Comparison of ENCODE assay signal across 23 cellular contexts in the genomic region with DNA sequence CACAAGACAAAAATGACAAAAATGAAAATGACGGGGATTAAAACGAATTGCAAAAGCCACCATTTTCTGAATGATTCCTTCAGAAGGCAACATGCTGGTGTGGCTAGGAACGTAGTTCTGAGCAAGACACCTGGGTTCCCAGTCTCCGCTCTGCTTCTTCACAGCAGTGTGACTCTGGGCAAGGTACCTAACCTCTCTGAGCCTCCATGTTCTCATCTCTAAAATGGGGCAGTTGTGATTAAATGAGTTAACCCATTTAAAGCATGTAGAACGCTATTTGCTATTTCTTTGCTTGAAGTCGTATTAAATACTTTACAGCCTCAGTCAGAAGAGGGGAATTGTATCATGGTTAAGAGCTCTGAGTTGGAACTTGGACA. TPM values are rescaled to one million over a fixed set of nuclear protein-coding genes. Genes with fewer than 3 reads are reported as not detected.
A peak's percentile ranks its signal among the peaks of the same experiment; 100 is the strongest.
DNase-seq lines count a peak whose midpoint lies in the region; ATAC-seq and TF ChIP-seq lines count a peak whose summit lies in the region.
"Had no signal": no experiment of that assay in that cellular context is flagged by ENCODE, and none has a peak within 500 bp of the region (broad histone marks: within the 10 kb centered on the region; RNA-seq: fewer than 3 reads in every experiment).

No MANE protein-coding gene starts in this region.

- no peaks in the 10 kb centered on the region for H3K79me2 ChIP-seq in mesendoderm (ENCODE audit: control insufficient read depth, insufficient read depth, low read length)
- no peaks in the 10 kb centered on the region for H3K79me2 ChIP-seq in MM.1S (ENCODE audit: low read length)

- H3K56ac ChIP-seq in mesendoderm (ENCODE audit: low read length), result peak overlapping the region; percentile 43

- H3K23ac ChIP-seq in mesendoderm (ENCODE audit: low read length), result no peak overlapping the region

- H2AFZ ChIP-seq in MM.1S (ENCODE audit: low read length), result no peak overlapping the region

- peaks cover 64% of the 10 kb centered on the region for H3K4me1 Mint-ChIP-seq in T-helper 2 cell treated with Interferon-gamma antibody and Interleukin-4, amounts not matched to agents 5 μg/mL and 100 μg/mL, for 36 hours (ENCODE audit: low read depth)
- H3K4me1 Mint-ChIP-seq in CD4-positive, alpha-beta T cell (ENCODE audit: low read depth), result peaks cover 17% of the 10 kb centered on the region
- H3K4me1 Mint-ChIP-seq in activated CD8-positive, alpha-beta T cell treated with anti-CD3 and anti-CD28 coated beads for 36 hours (ENCODE audit: low read depth), result peaks cover 64% of the 10 kb centered on the region

- no peak overlapping the region for H3K4me3 ChIP-seq in mesendoderm (ENCODE audit: low read length)
- H3K4me3 ChIP-seq in MM.1S (ENCODE audit: low read length), result no peak overlapping the region
- H3K4me3 ChIP-seq: dorsolateral prefrontal cortex, psoas muscle had no signal

- H3K9me3 ChIP-seq in CD4-positive, alpha-beta T cell (ENCODE audit: control insufficient read depth, low read length), result no peaks in the 10 kb centered on the region
- no peaks in the 10 kb centered on the region for H3K9me3 ChIP-seq in MM.1S (replicated peaks; ENCODE audit: insufficient read depth, low read length)
- H3K9me3 ChIP-seq: psoas muscle had no signal

- H3K4me1 ChIP-seq in mesendoderm (ENCODE audit: control insufficient read depth, low read depth, low read length) (peaks cover 23% of the 10 kb centered on the region), MM.1S (ENCODE audit: low read length) (no peaks in the 10 kb centered on the region)
- H3K4me1 ChIP-seq: psoas muscle had no signal

- peak overlapping the region; percentile 52 for H2BK5ac ChIP-seq in mesendoderm (ENCODE audit: low read length)

- H3K27ac Mint-ChIP-seq in T-helper 2 cell treated with Interferon-gamma antibody and Interleukin-4, amounts not matched to agents 5 μg/mL and 100 μg/mL, for 36 hours, result peak overlapping the region; percentile 73
- H3K27ac Mint-ChIP-seq in CD4-positive, alpha-beta T cell, result peak overlapping the region; percentile 53
- peak overlapping the region; percentile 83 for H3K27ac Mint-ChIP-seq in activated CD8-positive, alpha-beta T cell treated with anti-CD3 and anti-CD28 coated beads for 36 hours

- H3K4me3 Mint-ChIP-seq in T-helper 2 cell treated with Interferon-gamma antibody and Interleukin-4, amounts not matched to agents 5 μg/mL and 100 μg/mL, for 36 hours, result peak overlapping the region; percentile 51
- H3K4me3 Mint-ChIP-seq in CD4-positive, alpha-beta T cell, result no peak overlapping the region
- peak overlapping the region; percentile 28 for H3K4me3 Mint-ChIP-seq in activated CD8-positive, alpha-beta T cell treated with anti-CD3 and anti-CD28 coated beads for 36 hours
- H3K4me3 Mint-ChIP-seq: activated naive CD8-positive, alpha-beta T cell; H9 had no signal

- intact Hi-C loops in CD4-positive, alpha-beta T cell (cut with DNase I, micrococcal nuclease), result no loop called here
- intact Hi-C loops in activated CD8-positive, alpha-beta T cell treated with anti-CD3 and anti-CD28 coated beads for 36 hours (cut with micrococcal nuclease), result no loop called here

- POLR2A ChIA-PET in CD4-positive, alpha-beta T cell (lab: Charles Lee), result no interaction called here
- POLR2A ChIA-PET in activated CD8-positive, alpha-beta T cell treated with anti-CD3 and anti-CD28 coated beads for 36 hours (lab: Charles Lee), result interaction anchor here (1.3 to 6.5 kb wide), 3 partner anchors 9 to 24 kb away, joined by 4 to 74 read pairs (median 23); partner anchors contain the start of gene BHLHE40

- no peaks in the 10 kb centered on the region for H4K20me1 ChIP-seq in MM.1S (ENCODE audit: insufficient read depth, low read length)

- CTCF ChIA-PET in CD4-positive, alpha-beta T cell (lab: Charles Lee), result interaction anchor here (0.7 to 1.0 kb wide), 2 partner anchors 9 to 23 kb away, joined by 3 read pairs; no protein-coding TSS in a partner anchor
- CTCF ChIA-PET in activated CD8-positive, alpha-beta T cell treated with anti-CD3 and anti-CD28 coated beads for 36 hours (lab: Charles Lee), result interaction anchor here (1.3 to 4.0 kb wide), 3 partner anchors 13 to 22 kb away, joined by 3 to 15 read pairs (median 11); no protein-coding TSS in a partner anchor

- H3K27ac ChIP-seq in CD4-positive, alpha-beta T cell (ENCODE audit: low read depth, low read length), result no peak overlapping the region
- peak overlapping the region; percentile 68 for H3K27ac ChIP-seq in mesendoderm (ENCODE audit: low read depth, low read length)
- no peak overlapping the region for H3K27ac ChIP-seq in MM.1S (ENCODE audit: low read length)
- H3K27ac ChIP-seq: dorsolateral prefrontal cortex, psoas muscle, WERI-Rb-1 had no signal

- H3K18ac ChIP-seq in mesendoderm (ENCODE audit: low read length), result peak overlapping the region; percentile 70

- H2BK120ac ChIP-seq in mesendoderm (ENCODE audit: low read depth, low read length), result peak overlapping the region; percentile 16

- H3K36me3 ChIP-seq in mesendoderm (ENCODE audit: control insufficient read depth, insufficient read depth, low read length), result no peaks in the 10 kb centered on the region
- no peaks in the 10 kb centered on the region for H3K36me3 ChIP-seq in MM.1S (replicated peaks; ENCODE audit: insufficient read depth, low read length)
- H3K36me3 ChIP-seq: WERI-Rb-1 had no signal

- H3K27me3 ChIP-seq in CD4-positive, alpha-beta T cell (ENCODE audit: control insufficient read depth, insufficient read depth, low read length), result no peaks in the 10 kb centered on the region
- H3K27me3 ChIP-seq in mesendoderm (ENCODE audit: insufficient read depth, low read length, poor library complexity) (no peaks in the 10 kb centered on the region), MM.1S (replicated peaks; ENCODE audit: insufficient read depth, low read length) (no peaks in the 10 kb centered on the region)
- H3K27me3 ChIP-seq: dorsolateral prefrontal cortex had no signal

- TF ChIP-seq CTCF in CD4-positive, alpha-beta T cell (IDR thresholded peaks at IDR 0.05), result no peak
- no peak for TF ChIP-seq CTCF in activated CD8-positive, alpha-beta T cell treated with anti-CD3 and anti-CD28 coated beads for 36 hours (IDR thresholded peaks at IDR 0.05)
- no peak for TF ChIP-seq CTCF in MM.1S (IDR thresholded peaks at IDR 0.05; ENCODE audit: low read length)

- no peak overlapping the region for H2BK15ac ChIP-seq in mesendoderm (replicated peaks; ENCODE audit: low read depth)

- no peaks in the 10 kb centered on the region for H3F3A ChIP-seq in MM.1S (ENCODE audit: insufficient read depth, low read length)

- no peaks in the 10 kb centered on the region for H3K9me3 Mint-ChIP-seq in T-helper 2 cell treated with Interferon-gamma antibody and Interleukin-4, amounts not matched to agents 5 μg/mL and 100 μg/mL, for 36 hours
- H3K9me3 Mint-ChIP-seq in CD4-positive, alpha-beta T cell, result no peaks in the 10 kb centered on the region
- no peaks in the 10 kb centered on the region for H3K9me3 Mint-ChIP-seq in activated CD8-positive, alpha-beta T cell treated with anti-CD3 and anti-CD28 coated beads for 36 hours
- H3K9me3 Mint-ChIP-seq: H9 had no signal

- H3K4me2 ChIP-seq in mesendoderm (ENCODE audit: low read length) (no peak overlapping the region), MM.1S (ENCODE audit: low read depth, low read length) (no peak overlapping the region)

- no peaks in the 10 kb centered on the region for H3K36me3 Mint-ChIP-seq in T-helper 2 cell treated with Interferon-gamma antibody and Interleukin-4, amounts not matched to agents 5 μg/mL and 100 μg/mL, for 36 hours (ENCODE audit: low read depth)
- no peaks in the 10 kb centered on the region for H3K36me3 Mint-ChIP-seq in CD4-positive, alpha-beta T cell (ENCODE audit: low read depth)
- no peaks in the 10 kb centered on the region for H3K36me3 Mint-ChIP-seq in activated CD8-positive, alpha-beta T cell treated with anti-CD3 and anti-CD28 coated beads for 36 hours (ENCODE audit: low read depth)
- H3K36me3 Mint-ChIP-seq: activated naive CD8-positive, alpha-beta T cell had no signal

- no peak overlapping the region for H4K8ac ChIP-seq in mesendoderm (ENCODE audit: low read depth, low read length)

- no peak for DNase-seq in T-helper 2 cell treated with Interferon-gamma antibody and Interleukin-4, amounts not matched to agents 5 μg/mL and 100 μg/mL, for 36 hours (ENCODE audit: low spot score)
- no peak for DNase-seq in T-helper 2 cell
- DNase-seq in CD4-positive, alpha-beta T cell, result no peak
- no peak for DNase-seq in activated CD8-positive, alpha-beta T cell treated with anti-CD3 and anti-CD28 coated beads for 36 hours
- no peak for DNase-seq in mesendoderm
- DNase-seq in MM.1S, result no peak
- DNase-seq in HuH-7 (ENCODE audit: low spot score), result no peak
- DNase-seq: 8988T, AML-193, cerebellar nuclear complex, dorsolateral prefrontal cortex, H9, head of caudate nucleus, kidney glomerular epithelial cell, NCI-H1092, NCI-H1930, NCI-H2227 treated with DMSO at 0.1 percent for 48 hours, nucleus accumbens, psoas muscle, substantia nigra, WERI-Rb-1 had no signal

- no peak overlapping the region for H4K5ac ChIP-seq in mesendoderm (ENCODE audit: low read length)

- H2AK5ac ChIP-seq in mesendoderm (ENCODE audit: low read length), result peak overlapping the region; percentile 77

- peak overlapping the region; percentile 63 for H3K4ac ChIP-seq in mesendoderm (ENCODE audit: low read depth, low read length)

- H3K27me3 Mint-ChIP-seq in T-helper 2 cell treated with Interferon-gamma antibody and Interleukin-4, amounts not matched to agents 5 μg/mL and 100 μg/mL, for 36 hours (ENCODE audit: low read depth), result no peaks in the 10 kb centered on the region
- H3K27me3 Mint-ChIP-seq in CD4-positive, alpha-beta T cell, result no peaks in the 10 kb centered on the region
- H3K27me3 Mint-ChIP-seq in activated CD8-positive, alpha-beta T cell treated with anti-CD3 and anti-CD28 coated beads for 36 hours, result peaks cover 1% of the 10 kb centered on the region
- H3K27me3 Mint-ChIP-seq: activated naive CD8-positive, alpha-beta T cell had no signal

- no peaks in the 10 kb centered on the region for H3K9me2 ChIP-seq in MM.1S (replicated peaks; ENCODE audit: insufficient read depth, low read length)

- H3K9ac ChIP-seq in mesendoderm (ENCODE audit: low read length) (peak overlapping the region; percentile 25), MM.1S (ENCODE audit: low read length) (no peak overlapping the region)

- ATAC-seq in CD4-positive, alpha-beta T cell (ENCODE audit: poor library complexity), result no peak
- ATAC-seq in activated CD8-positive, alpha-beta T cell treated with anti-CD3 and anti-CD28 coated beads for 36 hours, result no peak
- ATAC-seq in GM21528 (IDR thresholded peaks at IDR 0.05; ENCODE audit: low FRiP score, unreplicated experiment), result no peak

- no CpG with 5 or more reads among the region's 6 CpGs for WGBS in mesendoderm (ENCODE audit: extremely low coverage, insufficient coverage, low lambda C conversion rate)

- H3K79me1 ChIP-seq in mesendoderm (ENCODE audit: low read length), result no peaks in the 10 kb centered on the region

RNA-seq across cellular contexts. Expression of gene BHLHE40, which starts 23.6 kb away (rescaled TPM):
- total RNA-seq in CD4-positive, alpha-beta T cell, result 100 to 1,000 TPM; 167 to 182 TPM
- total RNA-seq in activated CD8-positive, alpha-beta T cell treated with anti-CD3 and anti-CD28 coated beads for 36 hours, result 100 to 1,000 TPM; 456 to 470 TPM
- 22.9 TPM for polyA plus RNA-seq in mesendoderm (2013, experiment 1 of 2)
- polyA plus RNA-seq in mesendoderm (2013, experiment 2 of 2), result 23.5 TPM
